ENCODE assay signal across 1 cellular context in genomic region chr16:30464078-30464477, GRCh38.
TF ChIP-seq lines count a peak whose summit lies in the region.

No MANE protein-coding gene starts in this region.

TF ChIP-seq in GM23338, 12 proteins besides CTCF, POLR2A, EP300 and RAD21 (continued from another document):
- no peak for TF ChIP-seq ZNF462 (CRISPR knock-in tag; IDR thresholded peaks at IDR 0.05)
- TF ChIP-seq POLR2AphosphoS5 (IDR thresholded peaks at IDR 0.05; ENCODE audit: low read depth): no peak
